16 cellular contexts compared by ENCODE assay signal in genomic region chr1:230313453-230314141, GRCh38.
"Had no signal": no experiment of that assay in that cellular context is flagged by ENCODE, and none has a peak within 500 bp of the region (broad histone marks: within the 10 kb centered on the region; RNA-seq: fewer than 3 reads in every experiment).

No MANE protein-coding gene starts in this region.

- H3K79me2 ChIP-seq: hepatocyte, parathyroid adenoma had no signal

- H3K4me3 ChIP-seq: esophagus squamous epithelium, hepatocyte, skin epidermis, stomach, tibial artery, upper lobe of left lung, uterus had no signal

- H3K27ac ChIP-seq: esophagus squamous epithelium, hepatocyte, parathyroid adenoma, skin epidermis, stomach, tibial artery, upper lobe of left lung, uterus had no signal

- H3K9me3 Mint-ChIP-seq: naive B cell, nephron had no signal

- H3K9ac ChIP-seq: parathyroid adenoma had no signal

- FAIRE-seq: kidney had no signal

- H3K27me3 ChIP-seq: hepatocyte, upper lobe of left lung, uterus had no signal

- H3K36me3 Mint-ChIP-seq: naive B cell had no signal

- H3K27ac Mint-ChIP-seq: nephron had no signal

- H2AFZ ChIP-seq: hepatocyte, parathyroid adenoma had no signal

- H3K9me3 ChIP-seq: esophagus squamous epithelium, stomach, tibial artery, upper lobe of left lung, uterus had no signal

- H3K4me1 ChIP-seq: stomach, tibial artery, uterus had no signal

- H3K36me3 ChIP-seq: esophagus squamous epithelium, stomach, tibial artery, upper lobe of left lung, uterus had no signal

- DNase-seq: esophagus squamous epithelium; foreskin fibroblast; kidney; mesendoderm; naive B cell; stimulated activated CD4-positive, alpha-beta T cell treated with anti-CD3 and anti-CD28 coated beads, Interleukin-12 subunit alpha, Interleukin-12 subunit beta, amount 100 ng/mL, for 4 hours; stimulated activated naive CD4-positive, alpha-beta T cell; stomach; tibial artery; upper lobe of left lung; uterus had no signal

- ATAC-seq: sciatic nerve had no signal

- H3K4me2 ChIP-seq: hepatocyte had no signal
